ENCODE assay signal across 15 cellular contexts in the genomic region with DNA sequence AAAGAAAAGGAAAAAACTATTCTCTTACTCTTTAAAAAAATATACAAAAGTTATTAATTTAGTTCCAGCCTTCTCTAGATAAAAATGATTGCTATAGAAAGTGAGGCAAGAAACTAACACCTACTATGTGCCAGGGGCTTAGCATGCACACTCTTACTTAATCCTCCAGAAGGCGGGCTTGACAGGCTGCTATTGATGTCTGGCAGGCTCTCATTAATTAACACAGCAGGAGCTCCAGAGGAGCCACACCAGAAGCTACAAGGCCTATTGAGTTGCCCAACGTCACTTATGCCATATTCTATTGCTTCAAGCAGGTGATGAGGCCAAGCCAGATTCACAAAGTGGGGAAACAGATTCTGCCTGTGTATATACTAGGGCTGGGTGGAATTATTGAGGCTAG.
DNase-seq lines count a peak whose midpoint lies in the region; ATAC-seq and TF ChIP-seq lines count a peak whose summit lies in the region.
"Had no signal": no experiment of that assay in that cellular context is flagged by ENCODE, and none has a peak within 500 bp of the region (broad histone marks: within the 10 kb centered on the region; RNA-seq: fewer than 3 reads in every experiment).

No MANE protein-coding gene starts in this region.

- peak overlapping the region; percentile 82 for H3K27ac ChIP-seq in MM.1S (ENCODE audit: low read length)
- peak overlapping the region; percentile 89 for H3K27ac ChIP-seq in epithelial cell of prostate
- peak overlapping the region in 14 of 21 experiments; percentile 13 to 77 (median 64) for H3K27ac ChIP-seq in skin epidermis
- H3K27ac ChIP-seq: BLaER1 treated with 17β-estradiol and CSF1 and Interleukin-3, amounts not matched to agents 10 nM and 100 nM; gastrocnemius medialis had no signal

- no peaks in the 10 kb centered on the region for H3K36me3 ChIP-seq in MM.1S (replicated peaks; ENCODE audit: insufficient read depth, low read length)
- H3K36me3 ChIP-seq: BLaER1 treated with 17β-estradiol and CSF1 and Interleukin-3, amounts not matched to agents 10 nM and 100 nM; gastrocnemius medialis had no signal

- no peak overlapping the region for H3K9ac ChIP-seq in MM.1S (ENCODE audit: low read length)

- H3K4me2 ChIP-seq in MM.1S (ENCODE audit: low read depth, low read length) = peak overlapping the region; percentile 64

- peaks cover 13% of the 10 kb centered on the region for H3F3A ChIP-seq in MM.1S (ENCODE audit: insufficient read depth, low read length)

- DNase-seq in MM.1S (no peak), NCI-H510A treated with DMSO at 0.1 percent for 48 hours (lab: John Stamatoyannopoulos, UW) (peak; percentile 59), epithelial cell of prostate (ENCODE audit: low read depth, low spot score) (no peak), HuH-7.5 (ENCODE audit: low spot score) (no peak), SKM-1 (lab: John Stamatoyannopoulos, UW; ENCODE audit: unreplicated experiment) (no peak)
- DNase-seq: activated CD8-positive, alpha-beta T cell treated with anti-CD3 and anti-CD28 coated beads for 36 hours; activated effector memory CD4-positive, alpha-beta T cell treated with Interleukin-2 at 50 U/mL for 16 hours; gastrocnemius medialis; IMR-90; NCI-H187; stimulated activated CD4-positive, alpha-beta T cell treated with anti-CD3 and anti-CD28 coated beads, Interleukin-2, amount 100 ng/mL, for 48 hours had no signal

- H3K9me3 ChIP-seq in MM.1S (replicated peaks; ENCODE audit: insufficient read depth, low read length) = no peaks in the 10 kb centered on the region
- H3K9me3 ChIP-seq: BLaER1 treated with 17β-estradiol and CSF1 and Interleukin-3, amounts not matched to agents 10 nM and 100 nM; gastrocnemius medialis had no signal

- no peaks in the 10 kb centered on the region for H4K20me1 ChIP-seq in MM.1S (ENCODE audit: insufficient read depth, low read length)
- H4K20me1 ChIP-seq: BLaER1 treated with 17β-estradiol and CSF1 and Interleukin-3, amounts not matched to agents 10 nM and 100 nM had no signal

- no peak for TF ChIP-seq CTCF in MM.1S (IDR thresholded peaks at IDR 0.05; ENCODE audit: low read length)

- no peaks in the 10 kb centered on the region for H3K9me2 ChIP-seq in MM.1S (replicated peaks; ENCODE audit: insufficient read depth, low read length)

- H3K4me3 ChIP-seq in MM.1S (ENCODE audit: low read length) (no peak overlapping the region), skin epidermis (no peak overlapping the region)
- H3K4me3 ChIP-seq: BLaER1 treated with 17β-estradiol and CSF1 and Interleukin-3, amounts not matched to agents 10 nM and 100 nM; gastrocnemius medialis had no signal

- no peak for ATAC-seq in GM19455 (IDR thresholded peaks at IDR 0.05; ENCODE audit: unreplicated experiment)
- no peak for ATAC-seq in HG02884 (IDR thresholded peaks at IDR 0.05; ENCODE audit: unreplicated experiment)
- ATAC-seq: activated CD8-positive, alpha-beta T cell treated with anti-CD3 and anti-CD28 coated beads for 36 hours; gastrocnemius medialis had no signal

- H3K4me1 ChIP-seq in MM.1S (ENCODE audit: low read length) = peaks cover 22% of the 10 kb centered on the region

- H3K27me3 ChIP-seq in MM.1S (replicated peaks; ENCODE audit: insufficient read depth, low read length) = no peaks in the 10 kb centered on the region
- H3K27me3 ChIP-seq: gastrocnemius medialis had no signal

- no peak overlapping the region for H2AFZ ChIP-seq in MM.1S (ENCODE audit: low read length)

- H3K79me2 ChIP-seq in MM.1S (ENCODE audit: low read length) = no peaks in the 10 kb centered on the region
